ENCODE assay signal across 9 cellular contexts in the genomic region with DNA sequence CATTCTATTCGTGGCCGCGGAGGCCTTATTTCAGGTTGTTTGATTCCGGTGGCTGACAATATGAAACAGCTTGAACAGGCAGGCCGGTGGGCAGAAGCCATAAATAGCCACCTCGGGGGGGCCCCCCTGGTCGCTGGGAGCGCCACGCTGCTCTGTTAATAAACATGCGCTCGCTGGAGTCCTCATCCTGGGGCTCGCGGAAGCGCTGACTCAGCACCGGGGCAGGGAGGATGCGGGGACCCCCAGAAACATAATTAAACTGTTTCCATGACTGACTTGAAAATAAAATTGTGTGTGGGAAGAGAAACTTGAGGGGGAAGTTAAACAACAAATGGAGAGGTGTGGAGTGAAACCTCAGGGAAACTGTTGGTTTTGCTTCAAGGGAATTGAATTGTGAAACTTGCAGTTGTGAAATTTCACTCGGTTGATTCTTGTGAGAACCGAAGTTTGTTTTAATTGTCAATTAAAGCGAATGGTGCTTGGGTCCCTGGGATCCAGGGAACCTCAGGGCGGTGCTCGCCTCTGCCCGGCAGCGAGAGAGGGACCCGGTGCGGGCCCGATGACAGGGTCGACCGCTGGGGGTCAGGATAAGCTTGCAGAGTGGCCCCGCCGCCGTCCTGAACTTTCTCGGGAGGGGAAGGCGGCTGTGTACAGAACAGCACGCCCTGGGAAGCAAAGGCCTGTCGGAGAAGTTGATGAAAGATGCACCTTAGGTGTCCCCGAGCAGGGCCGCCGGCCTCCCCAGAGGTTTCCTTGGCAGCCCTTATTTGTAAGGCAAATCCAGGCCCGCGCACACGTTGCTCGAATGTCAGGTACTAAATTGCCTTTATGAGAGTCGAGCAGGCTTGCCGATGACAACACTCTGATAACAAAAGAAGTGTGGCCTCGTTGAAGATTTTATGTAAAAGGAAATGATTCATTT.
DNase-seq lines count a peak whose midpoint lies in the region; ATAC-seq, FAIRE-seq and TF ChIP-seq lines count a peak whose summit lies in the region.
"Had no signal": no experiment of that assay in that cellular context is flagged by ENCODE, and none has a peak within 500 bp of the region (broad histone marks: within the 10 kb centered on the region; RNA-seq: fewer than 3 reads in every experiment).

No MANE protein-coding gene starts in this region.

- peaks cover 77% of the 10 kb centered on the region for H3K27me3 Mint-ChIP-seq in activated T-cell treated with anti-CD3 and anti-CD28 coated beads, Interleukin-2, amount 50 U/mL, for 24 hours

- in situ Hi-C loops in KBM-7 (cut with MboI; ENCODE audit: low pct_unique_long_range_greater_than_20kb, low sequenced_read_pairs) = no loop called here

- H3K9me3 ChIP-seq in osteoblast (ENCODE audit: low read depth, low read length) = no peaks in the 10 kb centered on the region

- no peak for FAIRE-seq in urothelium cell line (lab: Jason Lieb, UNC)
- FAIRE-seq: TTC549 had no signal

- peak overlapping the region; percentile 90 for H2AFZ ChIP-seq in osteoblast (ENCODE audit: low read length)

- H3K79me2 ChIP-seq in osteoblast (ENCODE audit: insufficient read depth, low read length) = no peaks in the 10 kb centered on the region

- intact Hi-C loops in head of caudate nucleus (cut with DNase I) = no loop called here

- peaks cover 20% of the 10 kb centered on the region for H3K4me1 Mint-ChIP-seq in activated T-cell treated with anti-CD3 and anti-CD28 coated beads, Interleukin-2, amount 50 U/mL, for 24 hours (ENCODE audit: low read depth)

- ATAC-seq in GM21717 (IDR thresholded peaks at IDR 0.05; ENCODE audit: unreplicated experiment) = peak; percentile 83

- peaks cover 27% of the 10 kb centered on the region for H3K4me1 ChIP-seq in osteoblast (ENCODE audit: insufficient read depth, low read length)

- H3K27ac Mint-ChIP-seq in activated T-cell treated with anti-CD3 and anti-CD28 coated beads, Interleukin-2, amount 50 U/mL, for 24 hours = peak overlapping the region; percentile 51

- peaks cover 1% of the 10 kb centered on the region; the same call in 1 of the 2 replicates for H3K27me3 ChIP-seq in GM06990 (replicated peaks; ENCODE audit: control insufficient read depth, insufficient read depth, low read length)
- no peaks in the 10 kb centered on the region for H3K27me3 ChIP-seq in osteoblast (ENCODE audit: insufficient read depth, low read length)

- DNase-seq in GM06990 (ENCODE audit: extremely low read depth, insufficient read length) (peak; percentile 83), KBM-7 (peak; percentile 77), head of caudate nucleus (peak; percentile 43 to 89 (median 76)), osteoblast (ENCODE audit: insufficient read length, low spot score, missing footprints) (peak; percentile 93), urothelium cell line (ENCODE audit: low spot score) (peak; percentile 55), SW480 (ENCODE audit: low spot score) (no peak)
- peak; percentile 64 for DNase-seq in activated T-cell treated with anti-CD3 and anti-CD28 coated beads, Interleukin-2, amount 50 U/mL, for 24 hours

- H3K36me3 ChIP-seq in GM06990 (ENCODE audit: control insufficient read depth, insufficient read depth, low read length) (no peaks in the 10 kb centered on the region), osteoblast (ENCODE audit: insufficient read depth, low read length) (no peaks in the 10 kb centered on the region)

- H3K36me3 Mint-ChIP-seq in activated T-cell treated with anti-CD3 and anti-CD28 coated beads, Interleukin-2, amount 50 U/mL, for 24 hours (ENCODE audit: low read depth) = no peaks in the 10 kb centered on the region

- H3K4me3 ChIP-seq in GM06990 (replicated peaks; ENCODE audit: low read depth, low read length) = peak overlapping the region; percentile 39
- peak overlapping the region; percentile 70 for H3K4me3 ChIP-seq in osteoblast (ENCODE audit: insufficient read depth, low read length)

- no peaks in the 10 kb centered on the region for H4K20me1 ChIP-seq in osteoblast (ENCODE audit: insufficient read depth, low read length)

- TF ChIP-seq CTCF in GM06990 (IDR thresholded peaks at IDR 0.05; ENCODE audit: insufficient read depth, low read length, poor library complexity, severe bottlenecking) (peak; percentile 62), osteoblast (IDR thresholded peaks at IDR 0.05; ENCODE audit: extremely low read depth, low read depth, low read length) (peak; percentile 60)

- H3K27ac ChIP-seq in osteoblast (ENCODE audit: low read depth, low read length) = peak overlapping the region; percentile 70

- H3K9me3 Mint-ChIP-seq in activated T-cell treated with anti-CD3 and anti-CD28 coated beads, Interleukin-2, amount 50 U/mL, for 24 hours = no peaks in the 10 kb centered on the region

- peak overlapping the region; percentile 72 for H3K4me2 ChIP-seq in osteoblast (ENCODE audit: insufficient read depth, low read length)

- peak overlapping the region; percentile 67 for H3K4me3 Mint-ChIP-seq in activated T-cell treated with anti-CD3 and anti-CD28 coated beads, Interleukin-2, amount 50 U/mL, for 24 hours
